1 cellular context compared by ENCODE assay signal in the genomic region with DNA sequence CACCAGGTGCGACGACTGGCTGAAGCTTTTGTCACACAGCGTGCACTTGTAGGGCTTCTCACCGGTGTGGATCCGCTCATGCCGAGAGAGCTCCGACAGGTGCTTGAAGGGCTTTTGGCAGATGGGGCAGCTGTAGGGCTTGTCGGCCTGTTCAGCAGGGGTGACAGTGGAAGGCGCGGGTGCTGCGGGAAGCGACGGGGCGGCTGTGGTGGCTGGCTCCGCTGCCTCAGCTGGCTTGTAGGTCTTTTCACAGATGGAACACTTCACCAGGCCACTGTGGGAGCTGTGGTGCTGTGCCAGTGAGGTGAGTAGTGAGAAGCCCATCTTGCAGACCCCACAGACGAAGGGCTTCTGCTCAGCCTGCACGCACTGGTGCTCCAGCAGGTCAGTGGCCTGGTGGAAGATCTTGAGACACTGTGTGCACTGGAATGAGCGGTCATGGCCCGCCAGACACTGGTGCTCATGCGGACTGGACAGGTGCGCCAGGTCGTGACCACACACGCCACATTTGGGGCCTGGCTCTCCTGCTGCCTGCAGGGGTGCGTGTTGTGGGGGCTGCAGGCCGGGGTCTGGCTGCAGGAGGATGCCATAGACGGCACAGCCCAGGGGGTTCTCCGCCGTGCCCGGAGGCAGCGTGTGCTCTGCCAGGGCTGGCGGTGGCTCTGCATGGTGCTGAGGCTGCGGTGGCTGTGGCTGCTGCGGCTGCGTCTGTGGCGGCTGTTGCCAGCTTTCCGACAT.
TF ChIP-seq lines count a peak whose summit lies in the region.

No MANE protein-coding gene starts in this region.

TF ChIP-seq in K562, 482 proteins besides CTCF, POLR2A, EP300 and RAD21:
- no peak for TF ChIP-seq CREM (IDR thresholded peaks at IDR 0.05; ENCODE audit: low read depth)
- TF ChIP-seq POLR2G (IDR thresholded peaks at IDR 0.05; ENCODE audit: low read depth, low read length): 0 out of 2 replicates have a peak, but pooled peaks have one; percentile 2
